Comparison of ENCODE assay signal across 8 cellular contexts in genomic region chr7:35253680-35254495, GRCh38. TPM values are rescaled to one million over a fixed set of nuclear protein-coding genes. Genes with fewer than 3 reads are reported as not detected.
DNase-seq lines count a peak whose midpoint lies in the region; ATAC-seq, FAIRE-seq and TF ChIP-seq lines count a peak whose summit lies in the region.

Gene TBX20, minus strand, starts transcription at chr7:35254100. Its CDS starts 480 bp downstream, at chr7:35253620.

- DNase-seq in A549 (ENCODE audit: low read depth in 1 of 2, low spot score in 1 of 2) = peak; percentile 79 to 80
- peak in 1 of 3 donors; percentile 67 for DNase-seq in Peyer's patch
- peak; percentile 52 for DNase-seq in endothelial cell (ENCODE audit: low spot score)
- no peak for DNase-seq in NCI-H2196 treated with DMSO at 0.1 percent for 48 hours (lab: John Stamatoyannopoulos, UW; ENCODE audit: unreplicated experiment)
- no peak for DNase-seq in DMS153 treated with DMSO at 0.1 percent for 48 hours (lab: John Stamatoyannopoulos, UW; ENCODE audit: unreplicated experiment)

- H3K27ac ChIP-seq in A549 (peak within 1 kb of the TSS; percentile 68 to 86), Peyer's patch (no peak within 1 kb of the TSS)

- no peaks in the 10 kb centered on the region for H3K9me3 Mint-ChIP-seq in endothelial cell (ENCODE audit: unreplicated experiment)

- H3K4me3 ChIP-seq in A549 (peak within 1 kb of the TSS; percentile 65), Peyer's patch (peak within 1 kb of the TSS in 3 of 4 donors; percentile 35 to 52 (median 51)), mucosa of stomach (ENCODE audit: low read length) (peak within 1 kb of the TSS; percentile 46)

- H3K9me3 ChIP-seq in A549 (0 out of 3 replicates have a peak, but pooled peaks cover 2% of the 10 kb centered on the region), Peyer's patch (peaks cover 0 to 3% (median 0%) of the 10 kb centered on the region in 4 donors), mucosa of stomach (ENCODE audit: control insufficient read depth, low read length) (no peaks in the 10 kb centered on the region)

- H3K4me2 ChIP-seq in A549 = peak within 1 kb of the TSS; percentile 70

- no peak for TF ChIP-seq EP300 in A549 (IDR thresholded peaks at IDR 0.05)

- WGBS in A549 (ENCODE audit: missing lambda C conversion rate) = 21% methylated on average over 22 of the region's 77 CpGs

- no peak within 1 kb of the TSS for H3K27ac Mint-ChIP-seq in endothelial cell (ENCODE audit: unreplicated experiment)

- no peak for TF ChIP-seq RAD21 in A549 (conservative IDR thresholded peaks at IDR 0.05 in 1 of 2, IDR thresholded peaks at IDR 0.05 in 1 of 2)

- H3K4me1 Mint-ChIP-seq in endothelial cell (ENCODE audit: unreplicated experiment) = peaks cover 40% of the 10 kb centered on the region

- no peak within 1 kb of the TSS for H3K9ac ChIP-seq in mucosa of stomach (ENCODE audit: low read length)

- no peaks in the 10 kb centered on the region for H3K36me3 ChIP-seq in Peyer's patch
- no peaks in the 10 kb centered on the region for H3K36me3 ChIP-seq in mucosa of stomach (ENCODE audit: control insufficient read depth, insufficient read depth, low read length)

- CTCF ChIA-PET in A549 (lab: Yijun Ruan, JAX) = interaction anchor here (0.5 kb wide), 1 partner anchor 512 kb away, joined by 3 read pairs; no protein-coding TSS in a partner anchor

- POLR2A ChIA-PET in A549 (lab: Yijun Ruan, JAX) = no interaction called here

- TF ChIP-seq CTCF in A549 (IDR thresholded peaks at IDR 0.05) (no peak), Peyer's patch (IDR thresholded peaks at IDR 0.05) (no peak), endothelial cell (IDR thresholded peaks at IDR 0.05; ENCODE audit: unreplicated experiment) (no peak)

- peak; percentile 93 for TF ChIP-seq POLR2A in A549 (IDR thresholded peaks at IDR 0.05; ENCODE audit: low read length)
- no peak for TF ChIP-seq POLR2A in Peyer's patch (IDR thresholded peaks at IDR 0.05)

- ATAC-seq in A549 (peak; percentile 96), GM19043 (IDR thresholded peaks at IDR 0.05; ENCODE audit: low read depth, unreplicated experiment) (peak; percentile 72), HG03457 (IDR thresholded peaks at IDR 0.05; ENCODE audit: unreplicated experiment) (no peak)

- peak within 1 kb of the TSS; percentile 69 for H3K4me3 Mint-ChIP-seq in endothelial cell (ENCODE audit: unreplicated experiment)

- FAIRE-seq in A549 (lab: Jason Lieb, UNC) = no peak

- peaks cover 38% of the 10 kb centered on the region for H3K27me3 Mint-ChIP-seq in endothelial cell (ENCODE audit: unreplicated experiment)

- peaks cover 0 to 71% of the 10 kb centered on the region in 2 donors for H3K27me3 ChIP-seq in Peyer's patch
- peaks cover 98% of the 10 kb centered on the region for H3K27me3 ChIP-seq in mucosa of stomach (ENCODE audit: control insufficient read depth, insufficient read depth, low read length)

- no peaks in the 10 kb centered on the region for H3K36me3 Mint-ChIP-seq in endothelial cell (ENCODE audit: low read depth, unreplicated experiment)

- H3K4me1 ChIP-seq in A549 = peaks cover 14% of the 10 kb centered on the region; the same call in 2 of the 3 replicates
- peaks cover 0 to 25% (median 6%) of the 10 kb centered on the region in 4 donors for H3K4me1 ChIP-seq in Peyer's patch
- H3K4me1 ChIP-seq in mucosa of stomach (ENCODE audit: control insufficient read depth, insufficient read depth, low read length) = peaks cover 5% of the 10 kb centered on the region

TF ChIP-seq in A549, 52 proteins besides CTCF, POLR2A, EP300 and RAD21 (continues in another document):
- TF ChIP-seq RCOR1 (IDR thresholded peaks at IDR 0.05; ENCODE audit: low read depth, low read length) (no peak), BHLHE40 (IDR thresholded peaks at IDR 0.05; ENCODE audit: low read depth, low read length) (no peak), CBX8 (IDR thresholded peaks at IDR 0.05) (no peak), E2F6 (IDR thresholded peaks at IDR 0.05; ENCODE audit: borderline replicate concordance, low read depth) (peak; percentile 73), BCL3 (IDR thresholded peaks at IDR 0.05) (peak; percentile 52; the same call in 1 of the 3 replicates), JUN (IDR thresholded peaks at IDR 0.05) (peak in 1 of 2 experiments; percentile 81; a peak in 3 of 5 replicates), MYC (IDR thresholded peaks at IDR 0.05; ENCODE audit: borderline replicate concordance, low read length) (no peak), FOSB (CRISPR knock-in tag; IDR thresholded peaks at IDR 0.05) (no peak), ZFP36 (IDR thresholded peaks at IDR 0.05; ENCODE audit: borderline replicate concordance, partially characterized antibody) (no peak), PHF8 (IDR thresholded peaks at IDR 0.05; ENCODE audit: borderline replicate concordance, low read depth) (peak; percentile 57), CEBPB (IDR thresholded peaks at IDR 0.05) (no peak), RARB (CRISPR knock-in tag; IDR thresholded peaks at IDR 0.05) (no peak), EHF (CRISPR knock-in tag; IDR thresholded peaks at IDR 0.05) (no peak), EHMT2 (IDR thresholded peaks at IDR 0.05; ENCODE audit: low read depth) (no peak), MAZ (IDR thresholded peaks at IDR 0.05; ENCODE audit: borderline replicate concordance, low read depth, low read length) (no peak), TFCP2L1 (CRISPR knock-in tag; IDR thresholded peaks at IDR 0.05) (no peak), FOSL2 (IDR thresholded peaks at IDR 0.05) (no peak), FOSL2 (CRISPR knock-in tag; IDR thresholded peaks at IDR 0.05) (no peak), GATA3 (IDR thresholded peaks at IDR 0.05; ENCODE audit: borderline replicate concordance) (no peak), ZSCAN20 (CRISPR knock-in tag; IDR thresholded peaks at IDR 0.05) (no peak), USF2 (IDR thresholded peaks at IDR 0.05) (no peak), FOXS1 (CRISPR knock-in tag; IDR thresholded peaks at IDR 0.05) (no peak), HOXA7 (CRISPR knock-in tag; IDR thresholded peaks at IDR 0.05) (no peak), TP53 (CRISPR knock-in tag; IDR thresholded peaks at IDR 0.05) (no peak), HOXB5 (CRISPR knock-in tag; IDR thresholded peaks at IDR 0.05) (peak; percentile 84), NR3C1 (IDR thresholded peaks at IDR 0.05) (no peak), CHD4 (IDR thresholded peaks at IDR 0.05; ENCODE audit: borderline replicate concordance) (no peak), RNF2 (IDR thresholded peaks at IDR 0.05; ENCODE audit: borderline replicate concordance, low read depth) (no peak), ATOH8 (CRISPR knock-in tag; IDR thresholded peaks at IDR 0.05; ENCODE audit: low read depth) (no peak), PBX3 (IDR thresholded peaks at IDR 0.05) (no peak), CBX2 (IDR thresholded peaks at IDR 0.05; ENCODE audit: borderline replicate concordance, low read depth) (no peak), SMC3 (IDR thresholded peaks at IDR 0.05) (no peak), SREBF2 (IDR thresholded peaks at IDR 0.05) (no peak)

RNA-seq across cellular contexts. Expression of gene TBX20, which starts in this region (rescaled TPM):
- polyA plus RNA-seq in A549 (2011; rRNA removed) (1.6 and 2.3 TPM in 2 replicates), A549 (2017; fragmentation: RNase III; extraction: RNeasy Plus Mini Kit Qiagen cat#74134 plus additional on column Dnase treatment) (1.3 to 1.6 TPM (median 1.5 TPM) in 3 replicates)
- polyA plus RNA-seq in A549 (2012; cell fraction: cytosol; rRNA removed) = 0.62 and 0.91 TPM in 2 replicates
- polyA plus RNA-seq in A549 (2012; cell fraction: nucleus; rRNA removed) = 0.90 and 1.5 TPM in 2 replicates
- 13.4 and 16.7 TPM in 2 replicates for polyA minus RNA-seq in A549 (2011; rRNA and poly(A)+ RNA removed)
- total RNA-seq in Peyer's patch (not detected), endothelial cell (ENCODE audit: unreplicated experiment) (0.36 TPM)

Comparison
In these comparisons a context has a peak if more than half of its experiments do, and no peak if none do; other contexts are left out.
1. Peak in DNase-seq in endothelial cell; RNA of the gene not detected or under 1 TPM.
2. DNase-seq: peak in A549 (2 of 2); none in NCI-H2196 treated with DMSO at 0.1 percent for 48 hours (single experiment) and DMS153 treated with DMSO at 0.1 percent for 48 hours (single experiment).
3. H3K27ac ChIP-seq: peak in A549 (2 of 2); none in Peyer's patch (0 of 4).
4. Peak in every context shown above with its lines, with median percentiles within 50 percentile points of each other: H3K4me3 ChIP-seq.